In the genomic region with DNA sequence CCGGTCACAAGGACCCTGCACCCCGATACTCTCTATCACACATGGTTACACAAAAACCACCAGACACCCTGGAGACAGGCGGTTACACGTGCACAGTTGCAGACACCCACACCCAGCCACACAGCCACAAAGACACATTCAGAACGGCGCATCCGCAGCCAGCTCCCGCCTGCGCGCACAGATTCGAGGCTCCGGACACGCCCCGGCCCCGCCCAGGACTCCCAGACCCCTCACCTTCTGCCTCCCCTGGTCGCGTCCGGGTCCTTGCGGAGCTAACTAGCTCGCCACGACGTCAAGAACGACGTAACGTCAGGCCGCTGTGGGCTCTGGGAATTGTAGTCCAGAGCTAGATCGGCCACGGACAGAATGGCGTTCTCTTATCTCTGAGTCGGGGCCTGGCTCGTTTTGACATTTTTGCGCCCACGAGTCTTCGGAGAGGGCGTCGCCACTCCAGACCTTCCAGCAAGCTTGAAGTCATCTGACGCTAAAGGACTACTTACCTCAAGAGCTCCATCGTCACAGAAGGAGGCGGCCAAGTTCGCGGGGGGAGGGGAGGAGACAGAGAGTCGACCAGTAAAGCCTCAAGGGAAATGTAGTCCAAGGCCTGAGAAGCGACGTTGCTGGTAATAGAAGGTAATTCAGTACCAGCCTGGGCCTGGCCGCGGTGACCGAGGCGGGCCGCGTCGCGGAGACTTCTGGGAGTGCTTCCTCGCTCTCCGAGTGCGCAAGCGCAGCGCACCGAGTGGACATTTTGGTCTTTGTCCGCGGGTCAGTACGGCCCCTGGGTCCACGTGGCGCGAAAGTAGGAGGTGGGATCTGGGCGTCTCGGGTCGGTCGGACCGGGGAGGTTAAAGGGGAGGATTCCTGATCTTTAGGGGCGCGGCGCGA, we compare ENCODE assay signal across 1 cellular context.
TF ChIP-seq lines count a peak whose summit lies in the region.

A gene (plus strand): TSS at position 719 of the 888 bp plus-strand sequence. CDS start 21,335 bp downstream, outside the sequence.
A gene (minus strand): TSS at position 278 of the 888 bp plus-strand sequence. CDS start 12,680 bp downstream, outside the sequence.

TF ChIP-seq in K562, 482 proteins besides CTCF, POLR2A, EP300 and RAD21 (continued from another document and continues in another):
- no peak for TF ChIP-seq PCBP1 (IDR thresholded peaks at IDR 0.05; ENCODE audit: low read depth, low read length, poor library complexity, severe bottlenecking)
- TF ChIP-seq, protein P1, sequence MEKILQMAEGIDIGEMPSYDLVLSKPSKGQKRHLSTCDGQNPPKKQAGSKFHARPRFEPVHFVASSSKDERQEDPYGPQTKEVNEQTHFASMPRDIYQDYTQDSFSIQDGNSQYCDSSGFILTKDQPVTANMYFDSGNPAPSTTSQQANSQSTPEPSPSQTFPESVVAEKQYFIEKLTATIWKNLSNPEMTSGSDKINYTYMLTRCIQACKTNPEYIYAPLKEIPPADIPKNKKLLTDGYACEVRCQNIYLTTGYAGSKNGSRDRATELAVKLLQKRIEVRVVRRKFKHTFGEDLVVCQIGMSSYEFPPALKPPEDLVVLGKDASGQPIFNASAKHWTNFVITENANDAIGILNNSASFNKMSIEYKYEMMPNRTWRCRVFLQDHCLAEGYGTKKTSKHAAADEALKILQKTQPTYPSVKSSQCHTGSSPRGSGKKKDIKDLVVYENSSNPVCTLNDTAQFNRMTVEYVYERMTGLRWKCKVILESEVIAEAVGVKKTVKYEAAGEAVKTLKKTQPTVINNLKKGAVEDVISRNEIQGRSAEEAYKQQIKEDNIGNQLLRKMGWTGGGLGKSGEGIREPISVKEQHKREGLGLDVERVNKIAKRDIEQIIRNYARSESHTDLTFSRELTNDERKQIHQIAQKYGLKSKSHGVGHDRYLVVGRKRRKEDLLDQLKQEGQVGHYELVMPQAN (IDR thresholded peaks at IDR 0.05; ENCODE audit: borderline replicate concordance), result peak; percentile 97; the same call in 1 of the 2 replicates
- TF ChIP-seq ARID2 (IDR thresholded peaks at IDR 0.05), result no peak
- TF ChIP-seq SOX6 (IDR thresholded peaks at IDR 0.05), result no peak
- TF ChIP-seq, protein P2, sequence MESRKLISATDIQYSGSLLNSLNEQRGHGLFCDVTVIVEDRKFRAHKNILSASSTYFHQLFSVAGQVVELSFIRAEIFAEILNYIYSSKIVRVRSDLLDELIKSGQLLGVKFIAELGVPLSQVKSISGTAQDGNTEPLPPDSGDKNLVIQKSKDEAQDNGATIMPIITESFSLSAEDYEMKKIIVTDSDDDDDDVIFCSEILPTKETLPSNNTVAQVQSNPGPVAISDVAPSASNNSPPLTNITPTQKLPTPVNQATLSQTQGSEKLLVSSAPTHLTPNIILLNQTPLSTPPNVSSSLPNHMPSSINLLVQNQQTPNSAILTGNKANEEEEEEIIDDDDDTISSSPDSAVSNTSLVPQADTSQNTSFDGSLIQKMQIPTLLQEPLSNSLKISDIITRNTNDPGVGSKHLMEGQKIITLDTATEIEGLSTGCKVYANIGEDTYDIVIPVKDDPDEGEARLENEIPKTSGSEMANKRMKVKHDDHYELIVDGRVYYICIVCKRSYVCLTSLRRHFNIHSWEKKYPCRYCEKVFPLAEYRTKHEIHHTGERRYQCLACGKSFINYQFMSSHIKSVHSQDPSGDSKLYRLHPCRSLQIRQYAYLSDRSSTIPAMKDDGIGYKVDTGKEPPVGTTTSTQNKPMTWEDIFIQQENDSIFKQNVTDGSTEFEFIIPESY (CRISPR knock-in tag; IDR thresholded peaks at IDR 0.05), result peak; percentile 52; the same call in 1 of the 2 replicates
- TF ChIP-seq SRSF3 (IDR thresholded peaks at IDR 0.05; ENCODE audit: insufficient read depth, low read length), result no peak
- TF ChIP-seq, protein P3, sequence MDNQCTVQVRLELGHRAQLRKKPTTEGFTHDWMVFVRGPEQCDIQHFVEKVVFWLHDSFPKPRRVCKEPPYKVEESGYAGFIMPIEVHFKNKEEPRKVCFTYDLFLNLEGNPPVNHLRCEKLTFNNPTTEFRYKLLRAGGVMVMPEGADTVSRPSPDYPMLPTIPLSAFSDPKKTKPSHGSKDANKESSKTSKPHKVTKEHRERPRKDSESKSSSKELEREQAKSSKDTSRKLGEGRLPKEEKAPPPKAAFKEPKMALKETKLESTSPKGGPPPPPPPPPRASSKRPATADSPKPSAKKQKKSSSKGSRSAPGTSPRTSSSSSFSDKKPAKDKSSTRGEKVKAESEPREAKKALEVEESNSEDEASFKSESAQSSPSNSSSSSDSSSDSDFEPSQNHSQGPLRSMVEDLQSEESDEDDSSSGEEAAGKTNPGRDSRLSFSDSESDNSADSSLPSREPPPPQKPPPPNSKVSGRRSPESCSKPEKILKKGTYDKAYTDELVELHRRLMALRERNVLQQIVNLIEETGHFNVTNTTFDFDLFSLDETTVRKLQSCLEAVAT (IDR thresholded peaks at IDR 0.05), result no peak
- no peak for TF ChIP-seq HEY1 (CRISPR knock-in tag; IDR thresholded peaks at IDR 0.05; ENCODE audit: borderline replicate concordance)
- TF ChIP-seq CBFA2T3 (IDR thresholded peaks at IDR 0.05), result no peak
- no peak for TF ChIP-seq SNIP1 (IDR thresholded peaks at IDR 0.05; ENCODE audit: low read depth)
- no peak for TF ChIP-seq ZNF699 (CRISPR knock-in tag; IDR thresholded peaks at IDR 0.05; ENCODE audit: insufficient replicate concordance)
- no peak for TF ChIP-seq YBX1 (IDR thresholded peaks at IDR 0.05)
- peak; percentile 99 for TF ChIP-seq MYC (IDR thresholded peaks at IDR 0.05; ENCODE audit: low read depth, low read length)
- TF ChIP-seq MYC (CRISPR knock-in tag; IDR thresholded peaks at IDR 0.05; ENCODE audit: borderline replicate concordance, low read depth), result peak; percentile 95; the same call in 1 of the 2 replicates
- TF ChIP-seq TAF1 (IDR thresholded peaks at IDR 0.05; ENCODE audit: control insufficient read depth, extremely low read depth, insufficient read depth, low read length, severe bottlenecking), result peak; percentile 73
- no peak for TF ChIP-seq SIRT6 (IDR thresholded peaks at IDR 0.05; ENCODE audit: low read depth, low read length)
- no peak for TF ChIP-seq NEUROD1 (IDR thresholded peaks at IDR 0.05; ENCODE audit: borderline replicate concordance, low read depth, low read length, partially characterized antibody)
- no peak for TF ChIP-seq ZNF408 (CRISPR knock-in tag; IDR thresholded peaks at IDR 0.05; ENCODE audit: low read depth)
- TF ChIP-seq CXXC5 (CRISPR knock-in tag; IDR thresholded peaks at IDR 0.05), result peak; percentile 94
- TF ChIP-seq SP1 (CRISPR knock-in tag; IDR thresholded peaks at IDR 0.05), result peak; percentile 93
- TF ChIP-seq CBX3 (IDR thresholded peaks at IDR 0.05; ENCODE audit: borderline replicate concordance in 1 of 2, low read length in 2 of 2), result 0 out of 3 replicates have a peak, but pooled peaks of 1 of the 2 experiments have one; percentile 23
- TF ChIP-seq, protein P4, sequence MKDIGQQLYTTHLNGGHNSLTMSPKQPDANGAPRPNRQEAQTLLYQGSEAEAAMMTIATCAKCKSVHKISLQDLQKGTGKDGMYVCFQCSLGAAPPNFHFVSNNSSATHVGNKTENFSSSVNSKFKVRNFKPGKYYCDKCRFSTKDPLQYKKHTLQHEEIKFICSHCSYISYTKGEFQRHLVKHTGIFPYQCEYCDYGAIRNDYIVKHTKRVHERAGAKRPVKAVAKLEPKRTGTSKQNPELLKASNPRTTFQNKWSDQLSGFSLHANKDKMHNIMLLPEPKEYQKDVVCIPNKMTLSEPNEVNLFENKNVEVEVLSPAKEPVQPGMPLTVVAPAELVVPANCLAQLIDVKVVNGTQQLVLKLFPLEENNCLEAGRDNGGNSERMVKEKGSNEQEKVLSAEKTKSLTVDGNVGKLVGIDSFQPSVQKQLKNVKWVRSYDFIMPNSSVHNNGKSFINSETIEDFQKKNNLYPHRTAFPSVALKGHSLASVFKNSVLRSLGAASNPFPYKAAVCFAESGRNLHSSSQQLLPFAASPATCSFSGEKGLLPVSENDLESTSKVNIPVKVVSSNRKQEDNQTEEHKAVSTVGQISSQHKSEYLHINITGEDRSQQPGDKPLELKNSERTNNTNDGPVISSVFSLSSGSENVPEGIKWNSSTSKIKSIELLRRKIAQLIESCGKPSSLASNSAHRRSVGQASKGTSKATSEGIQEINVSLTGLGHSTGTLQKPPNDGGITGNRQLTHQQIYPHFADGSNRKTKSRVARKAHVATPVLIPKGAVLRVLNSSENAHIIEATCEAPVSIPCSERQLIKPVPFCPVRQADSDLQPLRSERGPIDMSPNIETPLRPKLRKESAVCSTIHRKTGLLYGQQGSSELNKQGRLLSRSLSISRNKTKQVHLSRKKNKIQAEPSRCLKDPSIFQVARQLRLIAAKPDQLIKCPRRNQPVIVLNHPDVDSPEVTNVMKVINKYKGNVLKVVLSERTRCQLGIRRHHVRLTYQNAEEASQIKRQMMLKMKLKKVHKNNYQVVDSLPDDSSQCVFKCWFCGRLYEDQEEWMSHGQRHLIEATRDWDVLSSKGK (CRISPR knock-in tag; IDR thresholded peaks at IDR 0.05), result no peak
- TF ChIP-seq, protein P5, sequence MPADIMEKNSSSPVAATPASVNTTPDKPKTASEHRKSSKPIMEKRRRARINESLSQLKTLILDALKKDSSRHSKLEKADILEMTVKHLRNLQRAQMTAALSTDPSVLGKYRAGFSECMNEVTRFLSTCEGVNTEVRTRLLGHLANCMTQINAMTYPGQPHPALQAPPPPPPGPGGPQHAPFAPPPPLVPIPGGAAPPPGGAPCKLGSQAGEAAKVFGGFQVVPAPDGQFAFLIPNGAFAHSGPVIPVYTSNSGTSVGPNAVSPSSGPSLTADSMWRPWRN (IDR thresholded peaks at IDR 0.05; ENCODE audit: low read depth), result no peak
- TF ChIP-seq ZNF57 (CRISPR knock-in tag; IDR thresholded peaks at IDR 0.05), result no peak
- TF ChIP-seq, protein P6, sequence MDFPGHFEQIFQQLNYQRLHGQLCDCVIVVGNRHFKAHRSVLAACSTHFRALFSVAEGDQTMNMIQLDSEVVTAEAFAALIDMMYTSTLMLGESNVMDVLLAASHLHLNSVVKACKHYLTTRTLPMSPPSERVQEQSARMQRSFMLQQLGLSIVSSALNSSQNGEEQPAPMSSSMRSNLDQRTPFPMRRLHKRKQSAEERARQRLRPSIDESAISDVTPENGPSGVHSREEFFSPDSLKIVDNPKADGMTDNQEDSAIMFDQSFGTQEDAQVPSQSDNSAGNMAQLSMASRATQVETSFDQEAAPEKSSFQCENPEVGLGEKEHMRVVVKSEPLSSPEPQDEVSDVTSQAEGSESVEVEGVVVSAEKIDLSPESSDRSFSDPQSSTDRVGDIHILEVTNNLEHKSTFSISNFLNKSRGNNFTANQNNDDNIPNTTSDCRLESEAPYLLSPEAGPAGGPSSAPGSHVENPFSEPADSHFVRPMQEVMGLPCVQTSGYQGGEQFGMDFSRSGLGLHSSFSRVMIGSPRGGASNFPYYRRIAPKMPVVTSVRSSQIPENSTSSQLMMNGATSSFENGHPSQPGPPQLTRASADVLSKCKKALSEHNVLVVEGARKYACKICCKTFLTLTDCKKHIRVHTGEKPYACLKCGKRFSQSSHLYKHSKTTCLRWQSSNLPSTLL (IDR thresholded peaks at IDR 0.05), result no peak
- peak; percentile 60 for TF ChIP-seq CTBP1 (IDR thresholded peaks at IDR 0.05; ENCODE audit: borderline replicate concordance)
- TF ChIP-seq, protein P7, sequence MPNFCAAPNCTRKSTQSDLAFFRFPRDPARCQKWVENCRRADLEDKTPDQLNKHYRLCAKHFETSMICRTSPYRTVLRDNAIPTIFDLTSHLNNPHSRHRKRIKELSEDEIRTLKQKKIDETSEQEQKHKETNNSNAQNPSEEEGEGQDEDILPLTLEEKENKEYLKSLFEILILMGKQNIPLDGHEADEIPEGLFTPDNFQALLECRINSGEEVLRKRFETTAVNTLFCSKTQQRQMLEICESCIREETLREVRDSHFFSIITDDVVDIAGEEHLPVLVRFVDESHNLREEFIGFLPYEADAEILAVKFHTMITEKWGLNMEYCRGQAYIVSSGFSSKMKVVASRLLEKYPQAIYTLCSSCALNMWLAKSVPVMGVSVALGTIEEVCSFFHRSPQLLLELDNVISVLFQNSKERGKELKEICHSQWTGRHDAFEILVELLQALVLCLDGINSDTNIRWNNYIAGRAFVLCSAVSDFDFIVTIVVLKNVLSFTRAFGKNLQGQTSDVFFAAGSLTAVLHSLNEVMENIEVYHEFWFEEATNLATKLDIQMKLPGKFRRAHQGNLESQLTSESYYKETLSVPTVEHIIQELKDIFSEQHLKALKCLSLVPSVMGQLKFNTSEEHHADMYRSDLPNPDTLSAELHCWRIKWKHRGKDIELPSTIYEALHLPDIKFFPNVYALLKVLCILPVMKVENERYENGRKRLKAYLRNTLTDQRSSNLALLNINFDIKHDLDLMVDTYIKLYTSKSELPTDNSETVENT (CRISPR knock-in tag; IDR thresholded peaks at IDR 0.05), result peak; percentile 50; the same call in 1 of the 2 replicates
- TF ChIP-seq, protein P8, sequence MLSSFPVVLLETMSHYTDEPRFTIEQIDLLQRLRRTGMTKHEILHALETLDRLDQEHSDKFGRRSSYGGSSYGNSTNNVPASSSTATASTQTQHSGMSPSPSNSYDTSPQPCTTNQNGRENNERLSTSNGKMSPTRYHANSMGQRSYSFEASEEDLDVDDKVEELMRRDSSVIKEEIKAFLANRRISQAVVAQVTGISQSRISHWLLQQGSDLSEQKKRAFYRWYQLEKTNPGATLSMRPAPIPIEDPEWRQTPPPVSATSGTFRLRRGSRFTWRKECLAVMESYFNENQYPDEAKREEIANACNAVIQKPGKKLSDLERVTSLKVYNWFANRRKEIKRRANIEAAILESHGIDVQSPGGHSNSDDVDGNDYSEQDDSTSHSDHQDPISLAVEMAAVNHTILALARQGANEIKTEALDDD (IDR thresholded peaks at IDR 0.05), result peak; percentile 74; the same call in 1 of the 2 replicates
- no peak for TF ChIP-seq ZFPM2 (CRISPR knock-in tag; IDR thresholded peaks at IDR 0.05)
- TF ChIP-seq, protein P9, sequence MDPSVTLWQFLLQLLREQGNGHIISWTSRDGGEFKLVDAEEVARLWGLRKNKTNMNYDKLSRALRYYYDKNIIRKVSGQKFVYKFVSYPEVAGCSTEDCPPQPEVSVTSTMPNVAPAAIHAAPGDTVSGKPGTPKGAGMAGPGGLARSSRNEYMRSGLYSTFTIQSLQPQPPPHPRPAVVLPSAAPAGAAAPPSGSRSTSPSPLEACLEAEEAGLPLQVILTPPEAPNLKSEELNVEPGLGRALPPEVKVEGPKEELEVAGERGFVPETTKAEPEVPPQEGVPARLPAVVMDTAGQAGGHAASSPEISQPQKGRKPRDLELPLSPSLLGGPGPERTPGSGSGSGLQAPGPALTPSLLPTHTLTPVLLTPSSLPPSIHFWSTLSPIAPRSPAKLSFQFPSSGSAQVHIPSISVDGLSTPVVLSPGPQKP (CRISPR knock-in tag; IDR thresholded peaks at IDR 0.05), result no peak
- peak in 1 of 2 experiments; percentile 46; a peak in 1 of 4 replicates for TF ChIP-seq KDM4B (IDR thresholded peaks at IDR 0.05; ENCODE audit: borderline replicate concordance in 2 of 2, low read depth in 1 of 2)
- no peak for TF ChIP-seq CHD1 (IDR thresholded peaks at IDR 0.05; ENCODE audit: low read length)
- TF ChIP-seq HDAC6 (IDR thresholded peaks at IDR 0.05; ENCODE audit: low read depth, low read length), result no peak
- TF ChIP-seq, protein P10, sequence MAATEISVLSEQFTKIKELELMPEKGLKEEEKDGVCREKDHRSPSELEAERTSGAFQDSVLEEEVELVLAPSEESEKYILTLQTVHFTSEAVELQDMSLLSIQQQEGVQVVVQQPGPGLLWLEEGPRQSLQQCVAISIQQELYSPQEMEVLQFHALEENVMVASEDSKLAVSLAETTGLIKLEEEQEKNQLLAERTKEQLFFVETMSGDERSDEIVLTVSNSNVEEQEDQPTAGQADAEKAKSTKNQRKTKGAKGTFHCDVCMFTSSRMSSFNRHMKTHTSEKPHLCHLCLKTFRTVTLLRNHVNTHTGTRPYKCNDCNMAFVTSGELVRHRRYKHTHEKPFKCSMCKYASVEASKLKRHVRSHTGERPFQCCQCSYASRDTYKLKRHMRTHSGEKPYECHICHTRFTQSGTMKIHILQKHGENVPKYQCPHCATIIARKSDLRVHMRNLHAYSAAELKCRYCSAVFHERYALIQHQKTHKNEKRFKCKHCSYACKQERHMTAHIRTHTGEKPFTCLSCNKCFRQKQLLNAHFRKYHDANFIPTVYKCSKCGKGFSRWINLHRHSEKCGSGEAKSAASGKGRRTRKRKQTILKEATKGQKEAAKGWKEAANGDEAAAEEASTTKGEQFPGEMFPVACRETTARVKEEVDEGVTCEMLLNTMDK (IDR thresholded peaks at IDR 0.05; ENCODE audit: borderline replicate concordance, insufficient read depth, low read depth, low read length, poor library complexity, severe bottlenecking), result peak; percentile 16
